In the genomic region with DNA sequence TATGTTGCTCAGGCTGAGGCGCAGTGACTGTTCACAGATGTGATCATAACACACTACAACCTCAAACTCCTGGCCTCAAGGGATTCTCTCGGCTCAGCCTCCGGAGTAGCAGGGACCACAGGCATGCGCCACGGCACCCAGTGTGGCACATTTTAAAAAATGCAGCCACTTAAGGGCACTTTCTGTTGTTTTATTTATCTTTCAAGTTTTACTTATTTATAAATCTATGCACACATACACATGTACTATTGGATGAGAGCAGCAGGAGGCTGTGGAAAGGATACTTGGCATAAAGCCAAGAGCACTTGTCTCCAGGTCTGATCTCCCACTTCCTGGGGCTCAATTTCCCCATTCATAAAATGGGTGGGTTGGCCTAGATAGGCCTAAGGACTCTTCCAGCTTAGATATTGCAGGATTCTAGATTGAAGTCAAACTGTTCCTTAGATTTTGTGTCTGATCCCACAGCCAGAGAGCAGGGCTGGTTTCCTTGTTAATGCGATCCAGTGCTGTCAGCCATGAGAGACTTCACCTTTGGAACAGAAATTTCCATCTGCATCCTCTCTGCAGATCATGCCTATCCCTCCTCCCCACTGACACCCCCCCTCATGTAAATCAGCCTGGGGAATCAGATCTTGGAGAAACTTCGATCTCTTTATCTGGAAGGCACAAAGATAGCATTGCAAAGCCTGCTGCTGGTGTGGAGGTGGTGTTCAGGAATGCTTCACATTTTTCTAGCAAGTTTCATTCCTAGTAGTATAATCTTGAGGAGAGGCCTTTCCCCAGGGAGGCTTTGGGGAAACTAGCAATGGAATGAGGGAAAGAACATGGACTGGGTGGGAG, we compare ENCODE assay signal across 1 cellular context.
TF ChIP-seq lines count a peak whose summit lies in the region.

No MANE protein-coding gene starts in this region.

TF ChIP-seq in H1, 55 proteins besides CTCF, POLR2A, EP300 and RAD21 (continued from another document):
- TF ChIP-seq, protein P1, sequence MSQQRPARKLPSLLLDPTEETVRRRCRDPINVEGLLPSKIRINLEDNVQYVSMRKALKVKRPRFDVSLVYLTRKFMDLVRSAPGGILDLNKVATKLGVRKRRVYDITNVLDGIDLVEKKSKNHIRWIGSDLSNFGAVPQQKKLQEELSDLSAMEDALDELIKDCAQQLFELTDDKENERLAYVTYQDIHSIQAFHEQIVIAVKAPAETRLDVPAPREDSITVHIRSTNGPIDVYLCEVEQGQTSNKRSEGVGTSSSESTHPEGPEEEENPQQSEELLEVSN (IDR thresholded peaks at IDR 0.05): no peak
- TF ChIP-seq SP4 (IDR thresholded peaks at IDR 0.05; ENCODE audit: low read length) (no peak), PHF8 (conservative IDR thresholded peaks at IDR 0.05; ENCODE audit: low read depth, low read length) (no peak), SIN3A (conservative IDR thresholded peaks at IDR 0.05 in 1 of 2, IDR thresholded peaks at IDR 0.05 in 1 of 2; ENCODE audit: low read depth in 1 of 2, low read length in 2 of 2) (no peak), CHD2 (IDR thresholded peaks at IDR 0.05; ENCODE audit: low read length) (no peak), SRF (IDR thresholded peaks at IDR 0.05; ENCODE audit: low read depth, low read length) (no peak), SIX5 (IDR thresholded peaks at IDR 0.05; ENCODE audit: low read depth, low read length) (no peak), SP1 (IDR thresholded peaks at IDR 0.05; ENCODE audit: low read depth, low read length) (no peak), CHD1 (IDR thresholded peaks at IDR 0.05; ENCODE audit: low read depth, low read length) (no peak), KDM4A (IDR thresholded peaks at IDR 0.05; ENCODE audit: low read depth, low read length, severe bottlenecking) (no peak), SUZ12 (IDR thresholded peaks at IDR 0.05; ENCODE audit: low read length) (no peak), EZH2 (IDR thresholded peaks at IDR 0.05; ENCODE audit: low read depth, low read length, severe bottlenecking) (no peak)
